Comparison of ENCODE assay signal across 2 cellular contexts in genomic region chr17:58794508-58794907, GRCh38. TPM values are rescaled to one million over a fixed set of nuclear protein-coding genes. Genes with fewer than 3 reads are reported as not detected.
"Had no signal": no experiment of that assay in that cellular context is flagged by ENCODE, and none has a peak within 500 bp of the region (broad histone marks: within the 10 kb centered on the region; RNA-seq: fewer than 3 reads in every experiment).

No MANE protein-coding gene starts in this region.

RNA-seq across cellular contexts. Expression of gene PPM1E, which starts 38.9 kb away (rescaled TPM):
- total RNA-seq: thoracic aorta, upper lobe of right lung had no signal
